ENCODE assay signal across 13 cellular contexts in the genomic region with DNA sequence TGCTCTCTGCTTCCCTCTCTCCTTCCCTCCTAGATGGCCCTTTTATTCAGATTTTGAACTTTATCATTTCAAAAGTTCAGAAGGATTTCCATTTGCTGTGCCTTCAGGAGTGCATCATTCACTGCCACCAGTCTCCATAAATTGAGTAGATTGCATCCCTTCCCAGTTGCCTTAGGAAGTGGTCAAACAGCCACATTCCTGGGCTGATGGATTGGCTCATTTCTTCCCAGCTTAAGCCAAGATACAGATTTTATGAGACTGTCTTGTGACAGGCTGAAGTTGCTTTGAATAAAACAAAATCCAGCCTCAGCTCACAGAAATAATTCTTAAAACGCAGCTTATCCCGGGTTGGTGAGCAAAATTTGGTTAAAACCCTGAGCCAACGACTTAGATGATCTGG. TPM values are rescaled to one million over a fixed set of nuclear protein-coding genes. Genes with fewer than 3 reads are reported as not detected.
DNase-seq lines count a peak whose midpoint lies in the region; ATAC-seq and TF ChIP-seq lines count a peak whose summit lies in the region.
"Had no signal": no experiment of that assay in that cellular context is flagged by ENCODE, and none has a peak within 500 bp of the region (broad histone marks: within the 10 kb centered on the region; RNA-seq: fewer than 3 reads in every experiment).

No MANE protein-coding gene starts in this region.

- H3K27me3 ChIP-seq in transverse colon, result peaks cover 4% of the 10 kb centered on the region

- in situ Hi-C loops in transverse colon (cut with MboI; ENCODE audit: low pct_ligation_motif_present in 1 of 4, low pct_unique_long_range_greater_than_20kb in 1 of 4, low sequenced_read_pairs in 3 of 4), result no loop called here

- no peak for ATAC-seq in GM19395 (IDR thresholded peaks at IDR 0.05; ENCODE audit: unreplicated experiment)
- no peak for ATAC-seq in GM19351 (IDR thresholded peaks at IDR 0.05; ENCODE audit: unreplicated experiment)
- ATAC-seq: HCT116, left lung had no signal

- no peak for TF ChIP-seq EP300 in transverse colon (IDR thresholded peaks at IDR 0.05; ENCODE audit: low read depth)

- peak overlapping the region; percentile 44 to 95 (median 87) for H3K27ac ChIP-seq in transverse colon
- H3K27ac ChIP-seq: left lung had no signal

- no peaks in the 10 kb centered on the region for H3K36me3 ChIP-seq in transverse colon

- no peaks in the 10 kb centered on the region for H3K9me3 ChIP-seq in transverse colon
- H3K9me3 ChIP-seq: left lung had no signal

- intact Hi-C loops in transverse colon (cut with DNase I; ENCODE audit: low total_unique reads), result no loop called here

- H3K4me1 ChIP-seq in transverse colon, result peaks cover 13 to 77% (median 24%) of the 10 kb centered on the region in 4 donors

- DNase-seq in H4 (ENCODE audit: low spot score) (peak; percentile 73), astrocyte of the hippocampus (ENCODE audit: low read depth, low spot score) (peak; percentile 72), left kidney (ENCODE audit: low read depth, low spot score) (peak; percentile 43), transverse colon (no peak), NCI-H510A (lab: John Stamatoyannopoulos, UW) (no peak)
- DNase-seq: Calu3; left lung; NCI-H187; NCI-H524 treated with DMSO at 0.1 percent for 48 hours; stimulated activated naive CD4-positive, alpha-beta T cell treated with Interleukin-2 at 50 U/mL for 16 hours had no signal

- no peak for TF ChIP-seq CTCF in transverse colon (IDR thresholded peaks at IDR 0.05)

- no peak for TF ChIP-seq POLR2A in transverse colon (IDR thresholded peaks at IDR 0.05)

- WGBS in transverse colon (ENCODE audit: low coverage in 1 of 2), 2 donors, result 48 to 58% methylated on average over 3 of the region's 3 CpGs

- peak overlapping the region in 1 of 4 donors; percentile 11 for H3K4me3 ChIP-seq in transverse colon
- H3K4me3 ChIP-seq: left lung had no signal

RNA-seq across cellular contexts. Expression of a gene that starts 9.8 kb away (rescaled TPM):
- 9.9 and 13.9 TPM in 2 replicates for total RNA-seq in H4 (2014; rRNA removed; shearing (Covaris generic))
- total RNA-seq in transverse colon, result 100 to 1,000 TPM in 1 of 4 donors, 10 to 100 TPM in 3; 35.1 to 146 (median 63.9) TPM

Comparison
In these comparisons a context has a peak if more than half of its experiments do, and no peak if none do; other contexts are left out.
1. DNase-seq: peak in H4 (single experiment), astrocyte of the hippocampus (single experiment) and left kidney (single experiment); none in transverse colon (single experiment) and NCI-H510A (single experiment).